ENCODE assay signal across 8 cellular contexts in the genomic region with DNA sequence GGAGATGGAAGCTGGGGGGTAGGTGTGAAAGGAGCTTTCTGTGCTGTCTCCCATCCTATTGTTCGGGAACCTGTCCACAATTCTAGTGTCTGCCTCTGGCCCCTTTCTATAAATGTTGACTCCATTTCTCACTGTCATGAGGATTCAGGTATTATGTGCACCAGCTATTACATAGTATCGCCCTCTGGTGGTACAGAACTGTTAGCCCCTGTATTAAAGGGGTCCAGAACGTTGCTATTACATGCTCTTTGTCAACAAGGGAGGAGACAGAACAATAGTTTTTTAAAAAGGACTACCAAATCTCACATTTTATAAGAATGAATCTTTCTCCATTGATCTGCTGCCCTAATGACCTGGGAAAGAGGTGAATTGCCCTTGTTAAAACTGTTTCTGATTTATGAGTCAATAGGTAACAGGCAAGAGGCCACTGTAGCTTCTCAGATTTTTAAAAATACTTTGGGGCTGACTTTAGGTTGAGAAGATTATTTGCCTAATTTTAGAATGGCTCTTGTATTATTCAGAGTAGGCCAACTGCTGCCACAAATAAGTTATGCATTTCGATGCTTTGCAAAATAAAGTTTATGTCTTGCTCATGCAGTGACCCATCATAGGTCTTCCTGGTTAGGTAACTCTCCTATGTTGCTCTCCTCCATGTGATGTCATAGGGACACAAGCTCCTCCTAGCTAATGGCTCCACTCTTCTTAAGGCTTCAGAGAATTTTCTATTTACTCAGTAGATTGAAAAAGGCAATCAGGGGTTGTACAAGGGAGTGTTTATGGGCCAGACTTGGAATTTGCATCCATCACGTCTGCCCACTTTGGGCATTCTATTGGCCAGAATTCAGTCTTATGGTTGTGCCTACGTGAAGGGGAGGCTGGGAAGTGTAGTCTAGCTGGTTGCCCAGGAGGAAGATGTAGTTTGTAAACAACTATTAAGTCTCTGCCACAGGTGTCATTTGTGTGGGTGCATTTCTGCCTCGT. TPM values are rescaled to one million over a fixed set of nuclear protein-coding genes. Genes with fewer than 3 reads are reported as not detected.
DNase-seq lines count a peak whose midpoint lies in the region; ATAC-seq and TF ChIP-seq lines count a peak whose summit lies in the region.

No MANE protein-coding gene starts in this region.

- no peaks in the 10 kb centered on the region for H3K36me3 Mint-ChIP-seq in activated naive CD8-positive, alpha-beta T cell treated with anti-CD3 and anti-CD28 coated beads, Interleukin-2, amount 10 ng/mL, durations not matched to agents 7 days and 5 days
- H3K36me3 Mint-ChIP-seq in activated naive CD8-positive, alpha-beta T cell treated with anti-CD3 and anti-CD28 coated beads for 36 hours, result no peaks in the 10 kb centered on the region

- no peak overlapping the region; a peak in 1 of 4 replicates for H3K4me3 ChIP-seq in SK-N-SH (ENCODE audit: low read depth in 2 of 2, low read length in 1 of 2)
- H3K4me3 ChIP-seq in neutrophil (ENCODE audit: low read depth in 1 of 2, low read length in 1 of 2), result no peak overlapping the region

- no peak for DNase-seq in activated naive CD8-positive, alpha-beta T cell treated with anti-CD3 and anti-CD28 coated beads, Interleukin-2, amount 10 ng/mL, durations not matched to agents 7 days and 5 days
- no peak for DNase-seq in activated naive CD8-positive, alpha-beta T cell treated with anti-CD3 and anti-CD28 coated beads for 36 hours
- DNase-seq in SK-N-SH (peak; percentile 69), foreskin melanocyte (no peak)

- POLR2A ChIA-PET in activated naive CD8-positive, alpha-beta T cell treated with anti-CD3 and anti-CD28 coated beads, Interleukin-2, amount 10 ng/mL, durations not matched to agents 7 days and 5 days (lab: Charles Lee), result interaction anchor here (1.0 to 3.4 kb wide), 2 partner anchors 28 to 101 kb away, joined by 5 to 17 read pairs; a partner anchor contains a TSS
- POLR2A ChIA-PET in SK-N-SH (lab: Yijun Ruan, JAX), result no interaction called here

- ATAC-seq in activated naive CD8-positive, alpha-beta T cell treated with anti-CD3 and anti-CD28 coated beads, Interleukin-2, amount 10 ng/mL, durations not matched to agents 7 days and 5 days (ENCODE audit: low read depth), result peak; percentile 96
- ATAC-seq in GM21786 (IDR thresholded peaks at IDR 0.05; ENCODE audit: unreplicated experiment) (peak; percentile 84), esophagus mucosa (peak; percentile 78)

- no peak overlapping the region for H3K9ac ChIP-seq in SK-N-SH

- H3K36me3 ChIP-seq in SK-N-SH (replicated peaks in 1 of 2; ENCODE audit: control insufficient read depth in 1 of 2, insufficient read depth in 2 of 2, low read length in 1 of 2), result no peaks in the 10 kb centered on the region
- no peaks in the 10 kb centered on the region for H3K36me3 ChIP-seq in neutrophil

- whole genome bisulfite sequencing in SK-N-SH (ENCODE audit: low lambda C conversion rate), result 38% methylated on average over 7 of the region's 7 CpGs

- H3K79me2 ChIP-seq in SK-N-SH (ENCODE audit: insufficient read depth), result no peaks in the 10 kb centered on the region

- peaks cover 19% of the 10 kb centered on the region for H3K27me3 Mint-ChIP-seq in activated naive CD8-positive, alpha-beta T cell treated with anti-CD3 and anti-CD28 coated beads, Interleukin-2, amount 10 ng/mL, durations not matched to agents 7 days and 5 days
- peaks cover 13% of the 10 kb centered on the region for H3K27me3 Mint-ChIP-seq in activated naive CD8-positive, alpha-beta T cell treated with anti-CD3 and anti-CD28 coated beads for 36 hours

- peaks cover 16% of the 10 kb centered on the region for H3K4me1 Mint-ChIP-seq in activated naive CD8-positive, alpha-beta T cell treated with anti-CD3 and anti-CD28 coated beads, Interleukin-2, amount 10 ng/mL, durations not matched to agents 7 days and 5 days
- peaks cover 3% of the 10 kb centered on the region for H3K4me1 Mint-ChIP-seq in activated naive CD8-positive, alpha-beta T cell treated with anti-CD3 and anti-CD28 coated beads for 36 hours

- H3K27ac Mint-ChIP-seq in activated naive CD8-positive, alpha-beta T cell treated with anti-CD3 and anti-CD28 coated beads, Interleukin-2, amount 10 ng/mL, durations not matched to agents 7 days and 5 days, result peak overlapping the region; percentile 83
- no peak overlapping the region for H3K27ac Mint-ChIP-seq in activated naive CD8-positive, alpha-beta T cell treated with anti-CD3 and anti-CD28 coated beads for 36 hours

- CTCF ChIA-PET in SK-N-SH (lab: Yijun Ruan, JAX), result interaction anchor here (0.6 to 4.0 kb wide), 35 partner anchors 11 to 1765 kb away, joined by 3 to 56 read pairs (median 4); a partner anchor contains a TSS

- H4K20me1 ChIP-seq in SK-N-SH (ENCODE audit: insufficient read depth), result no peaks in the 10 kb centered on the region

- H3K4me1 ChIP-seq in SK-N-SH (ENCODE audit: control insufficient read depth in 1 of 2, insufficient read depth in 2 of 2, low read depth in 1 of 2, low read length in 1 of 2), result no peaks in the 10 kb centered on the region
- peaks cover 45 to 47% of the 10 kb centered on the region in 2 experiments for H3K4me1 ChIP-seq in neutrophil (ENCODE audit: control insufficient read depth in 1 of 2, insufficient read depth in 1 of 2, low read depth in 1 of 2, low read length in 1 of 2)

- H3F3A ChIP-seq in SK-N-SH (replicated peaks; ENCODE audit: insufficient read depth), result no peaks in the 10 kb centered on the region

- TF ChIP-seq RAD21 in SK-N-SH (IDR thresholded peaks at IDR 0.05; ENCODE audit: low read length), result peak; percentile 73

- H3K9me2 ChIP-seq in SK-N-SH, result no peaks in the 10 kb centered on the region

- H3K4me3 Mint-ChIP-seq in activated naive CD8-positive, alpha-beta T cell treated with anti-CD3 and anti-CD28 coated beads, Interleukin-2, amount 10 ng/mL, durations not matched to agents 7 days and 5 days, result peak overlapping the region; percentile 61
- H3K4me3 Mint-ChIP-seq in activated naive CD8-positive, alpha-beta T cell treated with anti-CD3 and anti-CD28 coated beads for 36 hours, result no peak overlapping the region

- H2AFZ ChIP-seq in SK-N-SH (ENCODE audit: low read depth), result no peak overlapping the region

- TF ChIP-seq CTCF in LNCAP (IDR thresholded peaks at IDR 0.05) (peak; percentile 87), SK-N-SH (IDR thresholded peaks at IDR 0.05) (peak; percentile 79), neutrophil (IDR thresholded peaks at IDR 0.05) (peak; percentile 49)

- no peak overlapping the region for H3K4me2 ChIP-seq in SK-N-SH

- H3K9me3 ChIP-seq in SK-N-SH, result no peaks in the 10 kb centered on the region
- H3K9me3 ChIP-seq in neutrophil, result no peaks in the 10 kb centered on the region

- no peaks in the 10 kb centered on the region for H3K27me3 ChIP-seq in SK-N-SH (ENCODE audit: insufficient read depth)
- no peaks in the 10 kb centered on the region for H3K27me3 ChIP-seq in neutrophil

- no peaks in the 10 kb centered on the region for H3K9me3 Mint-ChIP-seq in activated naive CD8-positive, alpha-beta T cell treated with anti-CD3 and anti-CD28 coated beads, Interleukin-2, amount 10 ng/mL, durations not matched to agents 7 days and 5 days
- H3K9me3 Mint-ChIP-seq in activated naive CD8-positive, alpha-beta T cell treated with anti-CD3 and anti-CD28 coated beads for 36 hours, result no peaks in the 10 kb centered on the region

- TF ChIP-seq EP300 in SK-N-SH (IDR thresholded peaks at IDR 0.05; ENCODE audit: borderline replicate concordance in 1 of 2, low read depth in 1 of 2, low read length in 1 of 2), result no peak

- H3K27ac ChIP-seq in SK-N-SH (ENCODE audit: low read depth in 2 of 2, low read length in 1 of 2) (no peak overlapping the region), neutrophil (peak overlapping the region; percentile 79)

TF ChIP-seq in SK-N-SH, 30 proteins besides CTCF, POLR2A, EP300 and RAD21:
- TF ChIP-seq SMC3 (IDR thresholded peaks at IDR 0.05; ENCODE audit: low read depth, low read length), result peak; percentile 58
- TF ChIP-seq, protein P1, sequence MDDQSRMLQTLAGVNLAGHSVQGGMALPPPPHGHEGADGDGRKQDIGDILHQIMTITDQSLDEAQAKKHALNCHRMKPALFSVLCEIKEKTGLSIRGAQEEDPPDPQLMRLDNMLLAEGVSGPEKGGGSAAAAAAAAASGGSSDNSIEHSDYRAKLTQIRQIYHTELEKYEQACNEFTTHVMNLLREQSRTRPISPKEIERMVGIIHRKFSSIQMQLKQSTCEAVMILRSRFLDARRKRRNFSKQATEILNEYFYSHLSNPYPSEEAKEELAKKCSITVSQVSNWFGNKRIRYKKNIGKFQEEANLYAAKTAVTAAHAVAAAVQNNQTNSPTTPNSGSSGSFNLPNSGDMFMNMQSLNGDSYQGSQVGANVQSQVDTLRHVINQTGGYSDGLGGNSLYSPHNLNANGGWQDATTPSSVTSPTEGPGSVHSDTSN (IDR thresholded peaks at IDR 0.05), result no peak

RNA-seq across cellular contexts. Expression of a gene that starts 20.8 kb away (rescaled TPM):
- total RNA-seq in activated naive CD8-positive, alpha-beta T cell treated with anti-CD3 and anti-CD28 coated beads, Interleukin-2, amount 10 ng/mL, durations not matched to agents 7 days and 5 days, result not detected
- total RNA-seq in activated naive CD8-positive, alpha-beta T cell treated with anti-CD3 and anti-CD28 coated beads for 36 hours, result not detected
- polyA plus RNA-seq in SK-N-SH (2012; rRNA removed), result not detected in 2 replicates
- polyA plus RNA-seq in SK-N-SH (2012; cell fraction: cytosol; rRNA removed), result not detected in 2 replicates
- polyA plus RNA-seq in SK-N-SH (2012; cell fraction: nucleus; rRNA removed), result not detected in 2 replicates
- total RNA-seq in esophagus mucosa, result not detected

RNA-seq across cellular contexts. Expression of a gene that starts 25.8 kb away (rescaled TPM):
- not detected for total RNA-seq in activated naive CD8-positive, alpha-beta T cell treated with anti-CD3 and anti-CD28 coated beads, Interleukin-2, amount 10 ng/mL, durations not matched to agents 7 days and 5 days
- not detected for total RNA-seq in activated naive CD8-positive, alpha-beta T cell treated with anti-CD3 and anti-CD28 coated beads for 36 hours
- polyA plus RNA-seq in SK-N-SH (2012; rRNA removed), result not detected in 2 replicates
- polyA plus RNA-seq in SK-N-SH (2012; cell fraction: cytosol; rRNA removed), result not detected in 2 replicates
- polyA plus RNA-seq in SK-N-SH (2012; cell fraction: nucleus; rRNA removed), result not detected in 2 replicates
- not detected for total RNA-seq in esophagus mucosa

RNA-seq across cellular contexts. Expression of a gene that starts 27.4 kb away (rescaled TPM):
- 100 to 1,000 TPM; 253 to 258 TPM for total RNA-seq in activated naive CD8-positive, alpha-beta T cell treated with anti-CD3 and anti-CD28 coated beads, Interleukin-2, amount 10 ng/mL, durations not matched to agents 7 days and 5 days
- total RNA-seq in activated naive CD8-positive, alpha-beta T cell treated with anti-CD3 and anti-CD28 coated beads for 36 hours, result 100 to 1,000 TPM; 201 to 208 TPM
- polyA plus RNA-seq in SK-N-SH (2012; rRNA removed), result 146 and 165 TPM in 2 replicates
- 96.4 and 128 TPM in 2 replicates for polyA plus RNA-seq in SK-N-SH (2012; cell fraction: cytosol; rRNA removed)
- polyA plus RNA-seq in SK-N-SH (2012; cell fraction: nucleus; rRNA removed), result 251 and 315 TPM in 2 replicates
- 196 TPM for total RNA-seq in esophagus mucosa
